11 cellular contexts compared by ENCODE assay signal in the genomic region with DNA sequence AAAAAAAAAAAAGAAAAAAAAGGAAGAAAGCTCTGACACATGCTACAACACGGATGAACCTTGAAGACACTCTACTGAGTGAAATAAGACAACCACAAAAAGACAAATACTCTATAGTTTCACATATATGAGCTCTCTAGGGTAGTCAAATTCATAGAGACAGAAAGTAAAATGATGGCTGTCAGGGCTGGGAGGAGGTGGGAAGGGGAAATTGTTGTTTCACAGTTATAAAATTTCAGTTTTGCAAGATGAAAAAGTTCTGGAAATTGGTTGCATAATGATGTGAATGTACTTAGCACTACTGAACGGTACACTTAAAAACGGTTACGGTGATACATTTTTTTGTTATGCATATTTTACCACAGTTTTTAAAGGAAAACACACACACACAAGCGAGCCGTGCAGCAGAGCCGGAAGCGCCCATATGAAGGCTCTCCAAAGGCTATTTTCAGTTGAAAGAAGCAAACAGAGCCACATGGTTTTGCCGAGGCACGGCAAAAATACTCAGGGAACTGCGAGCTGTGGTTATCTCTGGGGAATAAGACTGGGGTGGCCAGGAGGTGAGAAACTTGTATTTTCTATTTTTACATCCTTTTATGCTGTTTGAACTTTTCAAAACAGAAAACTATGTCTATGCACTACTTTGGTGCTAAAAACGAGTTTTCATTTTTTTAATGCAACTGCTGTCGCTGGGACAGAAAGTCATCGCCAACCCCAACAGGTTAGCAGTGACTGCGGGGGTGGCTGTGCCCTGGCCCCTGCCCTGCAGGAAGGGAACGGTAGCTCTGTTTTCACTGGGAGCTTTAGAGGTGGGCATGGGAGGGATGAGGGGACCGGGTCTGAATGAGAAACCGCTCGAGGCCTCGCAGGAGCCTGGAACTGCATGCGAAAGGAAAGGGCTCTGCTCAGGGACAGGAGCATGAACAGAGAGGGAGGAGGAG.
A peak's percentile ranks its signal among the peaks of the same experiment; 100 is the strongest.
DNase-seq lines count a peak whose midpoint lies in the region; ATAC-seq and TF ChIP-seq lines count a peak whose summit lies in the region.
"Had no signal": no experiment of that assay in that cellular context is flagged by ENCODE, and none has a peak within 500 bp of the region (broad histone marks: within the 10 kb centered on the region; RNA-seq: fewer than 3 reads in every experiment).

No MANE protein-coding gene starts in this region.

- TF ChIP-seq CTCF in CD14-positive monocyte (IDR thresholded peaks at IDR 0.05) (no peak), cardiac fibroblast (IDR thresholded peaks at IDR 0.05; ENCODE audit: low read depth, low read length) (no peak), neural progenitor cell (IDR thresholded peaks at IDR 0.05) (no peak)

- no peaks in the 10 kb centered on the region for H4K20me1 ChIP-seq in neural progenitor cell (ENCODE audit: low read depth)

- H2AFZ ChIP-seq in neural progenitor cell (replicated peaks) = no peak overlapping the region

- intact Hi-C loops in CD14-positive monocyte (cut with micrococcal nuclease) = no loop called here

- H3K27ac ChIP-seq in neural progenitor cell = no peak overlapping the region

- no peaks in the 10 kb centered on the region for H3K36me3 ChIP-seq in neural progenitor cell

- H3K9ac ChIP-seq in neural progenitor cell = no peak overlapping the region

- no peaks in the 10 kb centered on the region for H3K79me2 ChIP-seq in neural progenitor cell (ENCODE audit: low read depth)

- no peaks in the 10 kb centered on the region for H3F3A ChIP-seq in neural progenitor cell (ENCODE audit: low read depth)

- H3K4me1 ChIP-seq in neural progenitor cell = no peaks in the 10 kb centered on the region

- no peaks in the 10 kb centered on the region for H3K9me3 ChIP-seq in neural progenitor cell (ENCODE audit: low read depth)

- H3K4me1 Mint-ChIP-seq in CD14-positive monocyte = peaks cover 74% of the 10 kb centered on the region
- peaks cover 10% of the 10 kb centered on the region for H3K4me1 Mint-ChIP-seq in neural progenitor cell

- H3K9me3 Mint-ChIP-seq in CD14-positive monocyte (peaks cover 0 to 2% (median 0%) of the 10 kb centered on the region in 7 donors), neural progenitor cell (no peaks in the 10 kb centered on the region)

- H3K27me3 Mint-ChIP-seq in CD14-positive monocyte (ENCODE audit: low read depth in 3 of 3) (peaks cover 0 to 4% (median 1%) of the 10 kb centered on the region in 3 donors), neural progenitor cell (ENCODE audit: insufficient read depth, low read depth) (no peaks in the 10 kb centered on the region)

- H3K4me3 ChIP-seq in cardiac fibroblast (replicated peaks in 1 of 2; ENCODE audit: low read depth in 2 of 2, low read length in 2 of 2) (no peak overlapping the region), neural progenitor cell (no peak overlapping the region)

- H3K36me3 Mint-ChIP-seq in CD14-positive monocyte = peaks cover 1 to 5% of the 10 kb centered on the region in 2 donors
- no peaks in the 10 kb centered on the region for H3K36me3 Mint-ChIP-seq in neural progenitor cell

- H3K4me2 ChIP-seq in neural progenitor cell = no peak overlapping the region

- peak; percentile 62 for ATAC-seq in GM19463 (IDR thresholded peaks at IDR 0.05; ENCODE audit: unreplicated experiment)
- ATAC-seq in HG03280 (IDR thresholded peaks at IDR 0.05; ENCODE audit: unreplicated experiment) = peak; percentile 69
- ATAC-seq: left colon had no signal

- H3K4me3 Mint-ChIP-seq in CD14-positive monocyte (peak overlapping the region; percentile 67 to 68), neural progenitor cell (no peak overlapping the region)

- peak; percentile 45 for DNase-seq in CD14-positive monocyte (ENCODE audit: low spot score)
- peak; percentile 18 to 53 for DNase-seq in cardiac fibroblast (ENCODE audit: low read depth in 2 of 2)
- no peak for DNase-seq in neural progenitor cell (ENCODE audit: low spot score)
- no peak for DNase-seq in NCI-H1694 (lab: John Stamatoyannopoulos, UW)
- DNase-seq in NCI-H345 treated with DMSO at 0.1 percent for 48 hours (lab: John Stamatoyannopoulos, UW; ENCODE audit: unreplicated experiment) = no peak
- DNase-seq in stimulated activated CD8-positive, alpha-beta memory T cell treated with anti-CD3 and anti-CD28 coated beads, Interleukin-4, amount 100 ng/mL, for 48 hours = no peak
- DNase-seq: DND-41, NCI-H2081 had no signal

- no peaks in the 10 kb centered on the region for H3K27me3 ChIP-seq in neural progenitor cell

- H3K27ac Mint-ChIP-seq in CD14-positive monocyte = peak overlapping the region; percentile 90 to 97 (median 90)
- H3K27ac Mint-ChIP-seq in neural progenitor cell = no peak overlapping the region

Comparison
In these comparisons a context has a peak if more than half of its experiments do, and no peak if none do; other contexts are left out.
1. DNase-seq: peak in CD14-positive monocyte (single experiment) and cardiac fibroblast (2 of 2); none in neural progenitor cell (single experiment), NCI-H1694 (single experiment), NCI-H345 treated with DMSO at 0.1 percent for 48 hours (single experiment) and stimulated activated CD8-positive, alpha-beta memory T cell treated with anti-CD3 and anti-CD28 coated beads, Interleukin-4, amount 100 ng/mL, for 48 hours (single experiment).